Comparison of ENCODE assay signal across 20 cellular contexts in the genomic region with DNA sequence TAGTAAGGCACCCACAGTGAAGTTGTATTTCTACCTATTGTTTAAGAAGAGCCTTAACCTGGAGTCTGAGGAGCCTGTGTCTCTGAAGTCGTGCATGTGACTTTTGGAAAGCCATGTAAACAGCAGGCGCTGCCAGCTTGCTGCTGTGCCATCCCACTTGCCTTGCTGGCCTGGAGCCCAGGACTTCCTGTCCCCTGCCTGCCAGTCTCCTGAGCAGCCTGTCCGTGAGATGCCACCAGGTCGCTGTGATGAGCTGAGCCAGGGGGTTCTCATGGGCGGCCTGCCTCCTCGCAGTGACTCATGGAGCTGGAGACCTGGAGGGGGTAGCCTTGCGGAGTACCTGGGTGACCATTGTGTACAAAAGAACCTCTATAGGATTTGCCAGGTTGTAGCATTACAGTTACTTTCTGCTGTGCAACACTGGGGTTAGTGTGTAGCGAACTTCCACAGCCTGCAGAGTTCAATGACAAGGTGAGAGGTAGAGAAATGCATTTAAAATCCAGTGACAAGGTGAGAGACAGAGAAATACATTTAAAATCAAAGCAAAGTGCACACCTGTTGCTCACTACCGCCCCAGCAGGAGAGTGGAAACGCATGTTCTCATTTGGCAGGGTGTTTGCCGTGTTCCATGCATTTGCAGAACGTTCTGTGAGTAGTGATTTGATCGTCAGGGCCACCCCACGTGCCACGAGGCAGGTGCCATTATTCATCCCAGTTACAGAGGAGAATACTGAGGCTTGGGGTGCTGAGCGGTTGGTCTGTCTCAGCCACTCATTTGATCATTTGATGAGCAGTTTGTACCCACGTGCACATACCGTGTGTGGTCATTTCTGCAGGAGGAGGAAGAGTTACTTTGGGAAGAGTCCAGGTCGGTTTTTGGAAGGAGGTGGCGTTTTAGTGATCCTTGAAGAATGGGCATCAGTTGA. TPM values are rescaled to one million over a fixed set of nuclear protein-coding genes. Genes with fewer than 3 reads are reported as not detected.
DNase-seq lines count a peak whose midpoint lies in the region; ATAC-seq and TF ChIP-seq lines count a peak whose summit lies in the region.
"Had no signal": no experiment of that assay in that cellular context is flagged by ENCODE, and none has a peak within 500 bp of the region (broad histone marks: within the 10 kb centered on the region; RNA-seq: fewer than 3 reads in every experiment).

No MANE protein-coding gene starts in this region.

- TF ChIP-seq CTCF in 22Rv1 (IDR thresholded peaks at IDR 0.05) (peak; percentile 9; the same call in 1 of the 2 replicates), GM20000 (IDR thresholded peaks at IDR 0.05; ENCODE audit: extremely low read depth, missing control alignments) (no peak)

- intact Hi-C loops in Right ventricle myocardium superior (cut with DNase I): no loop called here

- H3K27ac ChIP-seq in 22Rv1: no peak overlapping the region
- H3K27ac ChIP-seq: sigmoid colon, SJCRH30, transverse colon had no signal

- DNase-seq in NCI-H2029 (lab: John Stamatoyannopoulos, UW): peak; percentile 86
- DNase-seq in Right ventricle myocardium superior: peak; percentile 79
- DNase-seq in mucosa of gallbladder (ENCODE audit: low spot score): peak; percentile 54
- no peak for DNase-seq in NCI-H524 (lab: John Stamatoyannopoulos, UW)
- DNase-seq in GM20000 (ENCODE audit: low spot score): no peak
- DNase-seq: activated CD4-positive, alpha-beta T cell treated with anti-CD3 and anti-CD28 coated beads for 4 hours; effector memory CD4-positive, alpha-beta T cell; EL; HCEC 1CT; mammary epithelial cell; NCI-H1930; NK-92 treated with Interleukin-12 subunit alpha and Interleukin-12 subunit beta, amount 100 ng/mL, for 24 hours; sigmoid colon; SJCRH30; stimulated activated CD4-positive, alpha-beta T cell treated with anti-CD3 and anti-CD28 coated beads, Interleukin-4, amount 100 ng/mL, for 1 hour; T1000; transverse colon had no signal

- ATAC-seq in Right ventricle myocardium superior (ENCODE audit: poor library complexity): peak; percentile 66
- ATAC-seq in GM18502 (IDR thresholded peaks at IDR 0.05; ENCODE audit: poor library complexity, unreplicated experiment): no peak
- no peak for ATAC-seq in GM21786 (IDR thresholded peaks at IDR 0.05; ENCODE audit: unreplicated experiment)

RNA-seq across cellular contexts. Expression of a gene that starts 36.6 kb away (rescaled TPM):
- not detected for total RNA-seq in Right ventricle myocardium superior
- total RNA-seq in mucosa of gallbladder: 3.3 TPM
- total RNA-seq: sigmoid colon, SJCRH30 had no signal

Comparison
In these comparisons a context has a peak if more than half of its experiments do, and no peak if none do; other contexts are left out.
1. DNase-seq: peak in NCI-H2029 (single experiment), Right ventricle myocardium superior (single experiment) and mucosa of gallbladder (single experiment); none in NCI-H524 (0 of 2) and GM20000 (single experiment).